Comparison of ENCODE assay signal across 10 cellular contexts in genomic region chr16:20383106-20384029, GRCh38.
DNase-seq lines count a peak whose midpoint lies in the region; FAIRE-seq and TF ChIP-seq lines count a peak whose summit lies in the region.
"Had no signal": no experiment of that assay in that cellular context is flagged by ENCODE, and none has a peak within 500 bp of the region (broad histone marks: within the 10 kb centered on the region; RNA-seq: fewer than 3 reads in every experiment).

No MANE protein-coding gene starts in this region.

- H3K4me3 ChIP-seq in LNCaP clone FGC (ENCODE audit: low read depth, low read length): no peak overlapping the region
- H3K4me3 ChIP-seq: BLaER1 had no signal

- no peak for FAIRE-seq in RCC 7860 (lab: Jason Lieb, UNC)
- FAIRE-seq: endometrium had no signal

- intact Hi-C loops in head of caudate nucleus (cut with DNase I) (loop anchor here (5.0 kb wide), 1 partner anchor 476 kb away; no protein-coding TSS in a partner anchor), posterior cingulate gyrus (cut with DNase I) (loop anchor here (1.0 kb wide), 1 partner anchor 476 kb away; no protein-coding TSS in a partner anchor)

- peak; percentile 61 to 74 for DNase-seq in NCI-H2081 (lab: John Stamatoyannopoulos, UW)
- DNase-seq in NCI-H2081 treated with DMSO at 0.1 percent for 48 hours (lab: John Stamatoyannopoulos, UW): no peak
- peak; percentile 21 for DNase-seq in LNCaP clone FGC (ENCODE audit: low read depth)
- peak; percentile 53 for DNase-seq in RCC 7860 (ENCODE audit: low spot score)
- peak; percentile 45 for DNase-seq in activated naive CD4-positive, alpha-beta T cell treated with anti-CD3 and anti-CD28 coated beads, Interleukin-2, amount 50 U/mL, for 16 hours
- DNase-seq in head of caudate nucleus: peak; percentile 24 to 87 (median 68)
- peak in 8 of 10 donors; percentile 26 to 89 (median 58) for DNase-seq in posterior cingulate gyrus
- DNase-seq in cerebellar nuclear complex (lab: John Stamatoyannopoulos, UW): no peak

- TF ChIP-seq CTCF in LNCaP clone FGC (IDR thresholded peaks at IDR 0.05; ENCODE audit: control insufficient read depth, extremely low read depth, insufficient read depth): peak; percentile 85

Comparison
In these comparisons a context has a peak if more than half of its experiments do, and no peak if none do; other contexts are left out.
1. DNase-seq: peak in NCI-H2081 (2 of 2), LNCaP clone FGC (single experiment), RCC 7860 (single experiment), activated naive CD4-positive, alpha-beta T cell treated with anti-CD3 and anti-CD28 coated beads, Interleukin-2, amount 50 U/mL, for 16 hours (single experiment), head of caudate nucleus (42 of 42) and posterior cingulate gyrus (8 of 10); none in NCI-H2081 treated with DMSO at 0.1 percent for 48 hours (single experiment) and cerebellar nuclear complex (0 of 2).